In genomic region chr1:25246600-25247023, GRCh38 we compare ENCODE assay signal across 9 cellular contexts. TPM values are rescaled to one million over a fixed set of nuclear protein-coding genes. Genes with fewer than 3 reads are reported as not detected.
DNase-seq lines count a peak whose midpoint lies in the region; ATAC-seq and TF ChIP-seq lines count a peak whose summit lies in the region.
"Had no signal": no experiment of that assay in that cellular context is flagged by ENCODE, and none has a peak within 500 bp of the region (broad histone marks: within the 10 kb centered on the region; RNA-seq: fewer than 3 reads in every experiment).

No MANE protein-coding gene starts in this region.

- peaks cover 18% of the 10 kb centered on the region for H3K36me3 ChIP-seq in IMR-90 (ENCODE audit: control insufficient read depth, insufficient read depth, low read length)
- H3K36me3 ChIP-seq in hepatocyte (replicated peaks; ENCODE audit: insufficient read depth, low read depth): peaks cover 4% of the 10 kb centered on the region

- POLR2A ChIA-PET in IMR-90 (lab: Charles Lee; ENCODE audit: unreplicated experiment): interaction anchor here (1.0 to 1.4 kb wide), 2 partner anchors 14 to 39 kb away, joined by 3 to 12 read pairs; partner anchors contain the start of gene SYF2

- H3K56ac ChIP-seq in IMR-90 (ENCODE audit: extremely low read depth, insufficient read depth, low read length): 0 out of 2 replicates have a peak overlapping the region, but pooled peaks have one; percentile 40

- H2BK15ac ChIP-seq in IMR-90 (ENCODE audit: low read depth, low read length): no peak overlapping the region

- H3K9ac ChIP-seq in IMR-90 (ENCODE audit: low read depth, low read length): peak overlapping the region; percentile 97

- H3K4me2 ChIP-seq in IMR-90 (ENCODE audit: low read depth, low read length) (peak overlapping the region; percentile 96), hepatocyte (peak overlapping the region; percentile 80)

- TF ChIP-seq POLR2A in IMR-90 (IDR thresholded peaks at IDR 0.05; ENCODE audit: low read depth, low read length): no peak

- H2AFZ ChIP-seq in IMR-90 (replicated peaks; ENCODE audit: low read length, poor library complexity) (peak overlapping the region; percentile 87), hepatocyte (peak overlapping the region; percentile 65)

- peak overlapping the region; percentile 75 for H3K4me3 ChIP-seq in IMR-90 (ENCODE audit: insufficient read depth, low read depth, low read length)
- H3K4me3 ChIP-seq in hepatocyte: peak overlapping the region; percentile 87
- peak overlapping the region; percentile 61 to 98 (median 86) for H3K4me3 ChIP-seq in skin epidermis

- CTCF ChIA-PET in IMR-90 (lab: Yijun Ruan, JAX): no interaction called here

- no peak overlapping the region for H2BK20ac ChIP-seq in IMR-90 (ENCODE audit: low read depth, low read length)

- no peaks in the 10 kb centered on the region for H3K9me1 ChIP-seq in IMR-90 (ENCODE audit: insufficient read depth, low read length)

- H3K9me2 ChIP-seq in hepatocyte (replicated peaks; ENCODE audit: insufficient read depth): no peaks in the 10 kb centered on the region

- H3K9me3 ChIP-seq in IMR-90 (ENCODE audit: control insufficient read depth, insufficient read depth, low read length) (no peaks in the 10 kb centered on the region), hepatocyte (ENCODE audit: low read depth) (no peaks in the 10 kb centered on the region)

- peaks cover 9 to 38% of the 10 kb centered on the region in 2 experiments for H3K79me1 ChIP-seq in IMR-90 (ENCODE audit: low read depth in 1 of 2, low read length in 2 of 2)

- peaks cover 34% of the 10 kb centered on the region for H4K20me1 ChIP-seq in IMR-90 (ENCODE audit: insufficient read depth, low read length)
- H4K20me1 ChIP-seq in hepatocyte (ENCODE audit: insufficient read depth, poor library complexity, severe bottlenecking): peaks cover 32% of the 10 kb centered on the region

- no peak overlapping the region for H4K5ac ChIP-seq in IMR-90 (ENCODE audit: low read depth, low read length)

- H3K79me2 ChIP-seq in hepatocyte: peaks cover 48% of the 10 kb centered on the region

- H3K18ac ChIP-seq in IMR-90 (ENCODE audit: low read depth, low read length): no peak overlapping the region

- H2AK5ac ChIP-seq in IMR-90 (ENCODE audit: low read depth, low read length): peak overlapping the region; percentile 85

- DNase-seq in stimulated activated CD8-positive, alpha-beta memory T cell treated with anti-CD3 and anti-CD28 coated beads, Interleukin-12 subunit alpha, Interleukin-12 subunit beta, amount 100 ng/mL, for 4 hours (ENCODE audit: low read depth): peak; percentile 22
- no peak for DNase-seq in stimulated activated CD8-positive, alpha-beta memory T cell treated with anti-CD3 and anti-CD28 coated beads, Interleukin-4, amount 100 ng/mL, for 48 hours
- DNase-seq in IMR-90 (no peak), hepatocyte (ENCODE audit: low spot score) (peak; percentile 26), SIG-M5 treated with dmso at 0.1 percent for 504 hours (lab: John Stamatoyannopoulos, UW; ENCODE audit: unreplicated experiment) (no peak)
- DNase-seq in activated naive CD4-positive, alpha-beta T cell treated with anti-CD3 and anti-CD28 coated beads, Interleukin-2, amount 50 U/mL, for 16 hours: peak; percentile 31

- H3K4me1 ChIP-seq in IMR-90 (ENCODE audit: control insufficient read depth, insufficient read depth, low read length): no peaks in the 10 kb centered on the region
- peaks cover 14% of the 10 kb centered on the region for H3K4me1 ChIP-seq in hepatocyte (ENCODE audit: insufficient read depth)

- BruUV-seq in IMR-90 (replicated peaks; lab: Mats Ljungman, UMichigan): no TSS peak

- intact Hi-C loops in IMR-90 (cut with micrococcal nuclease): loop anchor here (5.0 to 10.0 kb wide), 2 partner anchors 96 to 568 kb away; partner anchors contain the start of gene MTFR1L

- no peak for TF ChIP-seq CTCF in IMR-90 (conservative IDR thresholded peaks at IDR 0.05; ENCODE audit: low read depth, low read length)
- TF ChIP-seq CTCF in hepatocyte (IDR thresholded peaks at IDR 0.05; ENCODE audit: poor library complexity): no peak

- peak overlapping the region; percentile 76 for H3K4ac ChIP-seq in IMR-90 (ENCODE audit: low read depth, low read length)

- H3K27ac ChIP-seq in IMR-90 (ENCODE audit: insufficient read depth, low read length): peak overlapping the region; percentile 93
- H3K27ac ChIP-seq in hepatocyte: peak overlapping the region; percentile 99
- H3K27ac ChIP-seq in skin epidermis: peak overlapping the region; percentile 90 to 100 (median 98)

- H2BK5ac ChIP-seq in IMR-90 (ENCODE audit: low read depth, low read length, poor library complexity, severe bottlenecking): peak overlapping the region; percentile 58

- WGBS in IMR-90 (ENCODE audit: extremely low coverage in 2 of 2, insufficient read length in 1 of 2), 2 experiments: 2% methylated on average over 32 of the region's 53 CpGs; no CpG with 5 or more reads in 1 of the 2 experiments
- WGBS in hepatocyte (ENCODE audit: low lambda C conversion rate, missing lambda C conversion rate): under 1% methylated on average over 52 of the region's 53 CpGs

- no peaks in the 10 kb centered on the region for H3K27me3 ChIP-seq in IMR-90 (ENCODE audit: control insufficient read depth, insufficient read depth, low read length)
- H3K27me3 ChIP-seq in hepatocyte: no peaks in the 10 kb centered on the region

- in situ Hi-C loops in IMR-90 (cut with MboI; ENCODE audit: low sequenced_read_pairs): loop anchor here (25.0 kb wide), 1 partner anchor 566 kb away; the partner anchor contains the start of genes MTFR1L and SELENON

- H2AK9ac ChIP-seq in IMR-90 (replicated peaks; ENCODE audit: low read depth, low read length, poor library complexity): peak overlapping the region; percentile 100

- dilution Hi-C loops in IMR-90 (cut with HindIII; ENCODE audit: low sequenced_read_pairs, unreplicated experiment): no loop called here

- peak overlapping the region; percentile 39; the same call in 1 of the 2 replicates for H4K91ac ChIP-seq in IMR-90 (ENCODE audit: insufficient read depth, low read depth, low read length)

- TF ChIP-seq RAD21 in IMR-90 (IDR thresholded peaks at IDR 0.05; ENCODE audit: low read length): no peak

- H4K8ac ChIP-seq in IMR-90 (ENCODE audit: low read depth in 2 of 2, low read length in 2 of 2): peak overlapping the region in 1 of 2 experiments; percentile 57; a peak in 3 of 4 replicates

- H3K14ac ChIP-seq in IMR-90 (replicated peaks; ENCODE audit: low read depth, low read length): peak overlapping the region; percentile 90

- H3K23ac ChIP-seq in IMR-90 (ENCODE audit: low read depth, low read length): peak overlapping the region; percentile 89

- ATAC-seq in IMR-90 (ENCODE audit: low read depth): peak; percentile 1; the same call in 1 of the 2 replicates
- no peak for ATAC-seq in HG03159 (IDR thresholded peaks at IDR 0.05; ENCODE audit: unreplicated experiment)

- no peak overlapping the region for H2BK120ac ChIP-seq in IMR-90 (ENCODE audit: low read depth, low read length)

TF ChIP-seq in IMR-90, 13 proteins besides CTCF, POLR2A, EP300 and RAD21 (continues in another document):
- TF ChIP-seq ELK1 (IDR thresholded peaks at IDR 0.05; ENCODE audit: borderline replicate concordance, low read depth, low read length) (no peak), FOS (IDR thresholded peaks at IDR 0.05; ENCODE audit: low read depth, low read length) (no peak), BHLHE40 (IDR thresholded peaks at IDR 0.05; ENCODE audit: low read depth, low read length) (no peak), MAFK (IDR thresholded peaks at IDR 0.05; ENCODE audit: low read depth, low read length) (no peak), NFE2L2 (IDR thresholded peaks at IDR 0.05; ENCODE audit: low read depth, low read length) (no peak), SMC3 (IDR thresholded peaks at IDR 0.05; ENCODE audit: low read depth, low read length) (no peak), MXI1 (IDR thresholded peaks at IDR 0.05; ENCODE audit: borderline replicate concordance, low read depth, low read length) (no peak; the same call in 1 of the 2 replicates), RFX5 (IDR thresholded peaks at IDR 0.05; ENCODE audit: low read depth, low read length) (no peak), MAZ (IDR thresholded peaks at IDR 0.05; ENCODE audit: borderline replicate concordance, low read depth, low read length) (no peak), CEBPB (IDR thresholded peaks at IDR 0.05; ENCODE audit: low read depth, low read length) (no peak), CHD1 (IDR thresholded peaks at IDR 0.05; ENCODE audit: low read depth, low read length) (no peak)
- TF ChIP-seq, protein P1, sequence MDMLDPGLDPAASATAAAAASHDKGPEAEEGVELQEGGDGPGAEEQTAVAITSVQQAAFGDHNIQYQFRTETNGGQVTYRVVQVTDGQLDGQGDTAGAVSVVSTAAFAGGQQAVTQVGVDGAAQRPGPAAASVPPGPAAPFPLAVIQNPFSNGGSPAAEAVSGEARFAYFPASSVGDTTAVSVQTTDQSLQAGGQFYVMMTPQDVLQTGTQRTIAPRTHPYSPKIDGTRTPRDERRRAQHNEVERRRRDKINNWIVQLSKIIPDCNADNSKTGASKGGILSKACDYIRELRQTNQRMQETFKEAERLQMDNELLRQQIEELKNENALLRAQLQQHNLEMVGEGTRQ (IDR thresholded peaks at IDR 0.05; ENCODE audit: low read depth, low read length): no peak

RNA-seq across cellular contexts. Expression of gene RSRP1, which starts 0.6 kb away (rescaled TPM):
- 71.0 and 73.9 TPM in 2 replicates for total RNA-seq in IMR-90 (2012; rRNA removed)
- 41.5 and 71.0 TPM in 2 replicates for polyA plus RNA-seq in IMR-90 (2012; rRNA removed)
- polyA plus RNA-seq in IMR-90 (2012; cell fraction: cytosol; rRNA removed): 11.6 and 22.6 TPM in 2 replicates
- 417 and 584 TPM in 2 replicates for polyA plus RNA-seq in IMR-90 (2012; cell fraction: nucleus; rRNA removed; ENCODE audit: low replicate concordance)
- total RNA-seq in hepatocyte: 90.4 and 153 TPM in 2 replicates
- polyA plus RNA-seq in hepatocyte: 160 and 236 TPM in 2 replicates

RNA-seq across cellular contexts. Expression of gene SYF2, which starts 14.3 kb away (rescaled TPM):
- 8.6 and 22.2 TPM in 2 replicates for total RNA-seq in IMR-90 (2012; rRNA removed)
- polyA plus RNA-seq in IMR-90 (2012; rRNA removed): 16.8 and 19.5 TPM in 2 replicates
- 1.9 and 2.6 TPM in 2 replicates for polyA plus RNA-seq in IMR-90 (2012; cell fraction: cytosol; rRNA removed)
- polyA plus RNA-seq in IMR-90 (2012; cell fraction: nucleus; rRNA removed; ENCODE audit: low replicate concordance): 0.99 and 6.8 TPM in 2 replicates
- total RNA-seq in hepatocyte: 53.6 and 66.3 TPM in 2 replicates
- 34.2 and 49.2 TPM in 2 replicates for polyA plus RNA-seq in hepatocyte

RNA-seq across cellular contexts. Expression of gene RHD, which starts 25.7 kb away (rescaled TPM):
- 0.28 TPM in 1 of 2 replicates, not detected in the other for total RNA-seq in IMR-90 (2012; rRNA removed)
- not detected in 2 replicates for polyA plus RNA-seq in IMR-90 (2012; rRNA removed)
- polyA plus RNA-seq in IMR-90 (2012; cell fraction: cytosol; rRNA removed): 0.09 and 0.27 TPM in 2 replicates
- polyA plus RNA-seq in IMR-90 (2012; cell fraction: nucleus; rRNA removed; ENCODE audit: low replicate concordance): not detected in 2 replicates
- total RNA-seq in hepatocyte: not detected in 2 replicates
- 0.12 and 0.19 TPM in 2 replicates for polyA plus RNA-seq in hepatocyte
- total RNA-seq: glomerular endothelial cell had no signal

Comparison
In these comparisons a context has a peak if more than half of its experiments do, and no peak if none do; other contexts are left out.
1. DNase-seq: peak in stimulated activated CD8-positive, alpha-beta memory T cell treated with anti-CD3 and anti-CD28 coated beads, Interleukin-12 subunit alpha, Interleukin-12 subunit beta, amount 100 ng/mL, for 4 hours (single experiment), activated naive CD4-positive, alpha-beta T cell treated with anti-CD3 and anti-CD28 coated beads, Interleukin-2, amount 50 U/mL, for 16 hours (single experiment) and hepatocyte (single experiment); none in stimulated activated CD8-positive, alpha-beta memory T cell treated with anti-CD3 and anti-CD28 coated beads, Interleukin-4, amount 100 ng/mL, for 48 hours (single experiment), IMR-90 (single experiment) and SIG-M5 treated with dmso at 0.1 percent for 504 hours (single experiment).
2. Peak in every context shown above with its lines, with median percentiles within 50 percentile points of each other: H3K27ac ChIP-seq and H3K4me3 ChIP-seq.